In the genomic region with DNA sequence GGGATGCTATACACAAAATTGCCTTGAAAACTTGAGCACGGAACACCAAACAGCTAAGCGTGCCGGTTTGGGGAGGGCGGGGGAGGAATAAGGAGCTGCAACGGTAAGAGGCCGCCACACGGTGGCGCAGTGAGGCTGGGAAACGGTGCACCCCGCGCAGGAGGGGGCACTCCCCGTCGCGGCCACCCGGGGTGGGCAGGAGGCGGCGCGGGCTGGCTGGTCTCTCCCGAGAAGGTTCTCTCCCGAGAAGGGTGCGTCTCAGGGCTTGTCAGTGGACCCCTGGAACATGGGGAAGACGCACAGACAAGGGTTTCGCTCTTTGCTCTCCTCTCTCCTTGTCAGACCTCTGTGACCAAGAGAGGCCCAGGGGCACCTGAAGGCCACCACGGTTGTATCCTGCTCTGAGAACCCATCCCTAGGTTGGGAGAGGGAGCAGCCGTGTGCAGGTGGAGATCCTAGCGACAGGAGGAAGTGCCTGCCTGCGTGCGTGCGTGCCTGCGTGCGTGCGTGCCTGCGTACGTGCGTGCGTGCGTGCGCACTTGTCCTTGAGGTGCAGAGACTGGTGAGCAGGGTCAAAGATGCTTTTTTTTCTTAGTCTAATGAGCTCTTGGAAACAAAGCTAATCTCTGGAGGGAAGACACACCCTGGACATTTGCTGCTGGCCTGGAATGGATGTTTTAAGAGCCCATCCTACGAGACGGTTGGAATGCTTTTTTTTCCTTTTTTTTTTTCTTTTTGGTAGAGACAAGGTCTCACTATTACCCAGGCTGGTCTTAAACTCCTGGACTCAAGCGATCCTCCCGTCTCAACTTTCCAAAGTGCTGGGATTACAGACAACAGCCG, we compare ENCODE assay signal across 8 cellular contexts. TPM values are rescaled to one million over a fixed set of nuclear protein-coding genes. Genes with fewer than 3 reads are reported as not detected.
DNase-seq lines count a peak whose midpoint lies in the region; ATAC-seq and TF ChIP-seq lines count a peak whose summit lies in the region.

No MANE protein-coding gene starts in this region.

- POLR2A ChIA-PET in activated naive CD8-positive, alpha-beta T cell treated with anti-CD3 and anti-CD28 coated beads, Interleukin-2, amount 10 ng/mL, durations not matched to agents 7 days and 5 days (lab: Charles Lee), result interaction anchor here (1.0 to 1.2 kb wide), 3 partner anchors 16 to 123 kb away, joined by 3 read pairs; no protein-coding TSS in a partner anchor

- peak; percentile 82 to 98 (median 95) for TF ChIP-seq CTCF in heart right ventricle (IDR thresholded peaks at IDR 0.05)

- H3K36me3 ChIP-seq in ES-I3 (ENCODE audit: insufficient read depth, low read length) (no peaks in the 10 kb centered on the region), H7 (replicated peaks; ENCODE audit: control insufficient read depth, insufficient read depth, low read length) (no peaks in the 10 kb centered on the region), MG63 (no peaks in the 10 kb centered on the region), heart right ventricle (no peaks in the 10 kb centered on the region)

- 39% methylated on average over 43 of the region's 43 CpGs for WGBS in heart right ventricle, 2 donors

- H3K27ac Mint-ChIP-seq in activated naive CD8-positive, alpha-beta T cell treated with anti-CD3 and anti-CD28 coated beads, Interleukin-2, amount 10 ng/mL, durations not matched to agents 7 days and 5 days, result no peak overlapping the region

- peaks cover 16% of the 10 kb centered on the region for H3K4me1 Mint-ChIP-seq in activated naive CD8-positive, alpha-beta T cell treated with anti-CD3 and anti-CD28 coated beads, Interleukin-2, amount 10 ng/mL, durations not matched to agents 7 days and 5 days

- H3K4me3 ChIP-seq in H7 (ENCODE audit: insufficient read depth, low read depth, low read length) (peak overlapping the region; percentile 13; the same call in 1 of the 2 replicates), MG63 (no peak overlapping the region), heart right ventricle (peak overlapping the region in 7 of 10 donors; percentile 21 to 48 (median 37))

- H3K9me3 ChIP-seq in ES-I3 (ENCODE audit: control insufficient read depth, insufficient read depth, low read length) (no peaks in the 10 kb centered on the region), MG63 (no peaks in the 10 kb centered on the region), heart right ventricle (no peaks in the 10 kb centered on the region)

- peaks cover 21% of the 10 kb centered on the region for H3K27me3 Mint-ChIP-seq in activated naive CD8-positive, alpha-beta T cell treated with anti-CD3 and anti-CD28 coated beads, Interleukin-2, amount 10 ng/mL, durations not matched to agents 7 days and 5 days

- peak overlapping the region in 2 of 10 donors; percentile 28 to 40 for H3K27ac ChIP-seq in heart right ventricle

- peak overlapping the region; percentile 52 for H3K4me3 Mint-ChIP-seq in activated naive CD8-positive, alpha-beta T cell treated with anti-CD3 and anti-CD28 coated beads, Interleukin-2, amount 10 ng/mL, durations not matched to agents 7 days and 5 days

- H3K27me3 ChIP-seq in H7 (ENCODE audit: control insufficient read depth, insufficient read depth, low read length) (peaks cover 1% of the 10 kb centered on the region), MG63 (no peaks in the 10 kb centered on the region), heart right ventricle (peaks cover 0 to 12% (median 0%) of the 10 kb centered on the region in 7 donors)

- ATAC-seq in SK-N-SH treated with all-trans-retinoic acid at 6 μM for 48 hours, result peak; percentile 92
- peak; percentile 87 for ATAC-seq in activated naive CD8-positive, alpha-beta T cell treated with anti-CD3 and anti-CD28 coated beads, Interleukin-2, amount 10 ng/mL, durations not matched to agents 7 days and 5 days (ENCODE audit: low read depth)
- peak; percentile 70 to 85 (median 80) for ATAC-seq in heart right ventricle

- H3K4me1 ChIP-seq in ES-I3 (ENCODE audit: insufficient read depth, low read length) (peaks cover 22% of the 10 kb centered on the region), heart right ventricle (peaks cover 0 to 32% (median 14%) of the 10 kb centered on the region in 9 donors)

- H3K9ac ChIP-seq in ES-I3 (ENCODE audit: low read depth, low read length), result peak overlapping the region; percentile 18; the same call in 1 of the 2 replicates

- intact Hi-C loops in heart right ventricle (cut with DNase I), result loop anchor here (1.0 to 5.0 kb wide), 5 partner anchors 72 to 92 kb away; no protein-coding TSS in a partner anchor

- H3K9me3 Mint-ChIP-seq in activated naive CD8-positive, alpha-beta T cell treated with anti-CD3 and anti-CD28 coated beads, Interleukin-2, amount 10 ng/mL, durations not matched to agents 7 days and 5 days, result no peaks in the 10 kb centered on the region

- peaks cover 2% of the 10 kb centered on the region for H3K36me3 Mint-ChIP-seq in activated naive CD8-positive, alpha-beta T cell treated with anti-CD3 and anti-CD28 coated beads, Interleukin-2, amount 10 ng/mL, durations not matched to agents 7 days and 5 days

- peak; percentile 92 for DNase-seq in H7
- peak; percentile 55 for DNase-seq in MG63
- peak; percentile 89 for DNase-seq in activated naive CD8-positive, alpha-beta T cell treated with anti-CD3 and anti-CD28 coated beads, Interleukin-2, amount 10 ng/mL, durations not matched to agents 7 days and 5 days
- peak; percentile 66 to 81 for DNase-seq in heart right ventricle
- DNase-seq in retina, result peak; percentile 89
- no peak for DNase-seq in HPDE6-E6E7 (ENCODE audit: extremely low spot score)

TF ChIP-seq in SK-N-SH treated with all-trans-retinoic acid at 6 μM for 48 hours, 23 proteins besides CTCF, POLR2A, EP300 and RAD21:
- TF ChIP-seq, protein P1, sequence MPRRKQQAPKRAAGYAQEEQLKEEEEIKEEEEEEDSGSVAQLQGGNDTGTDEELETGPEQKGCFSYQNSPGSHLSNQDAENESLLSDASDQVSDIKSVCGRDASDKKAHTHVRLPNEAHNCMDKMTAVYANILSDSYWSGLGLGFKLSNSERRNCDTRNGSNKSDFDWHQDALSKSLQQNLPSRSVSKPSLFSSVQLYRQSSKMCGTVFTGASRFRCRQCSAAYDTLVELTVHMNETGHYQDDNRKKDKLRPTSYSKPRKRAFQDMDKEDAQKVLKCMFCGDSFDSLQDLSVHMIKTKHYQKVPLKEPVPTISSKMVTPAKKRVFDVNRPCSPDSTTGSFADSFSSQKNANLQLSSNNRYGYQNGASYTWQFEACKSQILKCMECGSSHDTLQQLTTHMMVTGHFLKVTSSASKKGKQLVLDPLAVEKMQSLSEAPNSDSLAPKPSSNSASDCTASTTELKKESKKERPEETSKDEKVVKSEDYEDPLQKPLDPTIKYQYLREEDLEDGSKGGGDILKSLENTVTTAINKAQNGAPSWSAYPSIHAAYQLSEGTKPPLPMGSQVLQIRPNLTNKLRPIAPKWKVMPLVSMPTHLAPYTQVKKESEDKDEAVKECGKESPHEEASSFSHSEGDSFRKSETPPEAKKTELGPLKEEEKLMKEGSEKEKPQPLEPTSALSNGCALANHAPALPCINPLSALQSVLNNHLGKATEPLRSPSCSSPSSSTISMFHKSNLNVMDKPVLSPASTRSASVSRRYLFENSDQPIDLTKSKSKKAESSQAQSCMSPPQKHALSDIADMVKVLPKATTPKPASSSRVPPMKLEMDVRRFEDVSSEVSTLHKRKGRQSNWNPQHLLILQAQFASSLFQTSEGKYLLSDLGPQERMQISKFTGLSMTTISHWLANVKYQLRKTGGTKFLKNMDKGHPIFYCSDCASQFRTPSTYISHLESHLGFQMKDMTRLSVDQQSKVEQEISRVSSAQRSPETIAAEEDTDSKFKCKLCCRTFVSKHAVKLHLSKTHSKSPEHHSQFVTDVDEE (CRISPR knock-in tag; IDR thresholded peaks at IDR 0.05), result no peak
- no peak for TF ChIP-seq ZNF8 (CRISPR knock-in tag; IDR thresholded peaks at IDR 0.05)
- no peak for TF ChIP-seq GLIS3 (CRISPR knock-in tag; IDR thresholded peaks at IDR 0.05)
- TF ChIP-seq ZFP3 (CRISPR knock-in tag; IDR thresholded peaks at IDR 0.05), result no peak
- TF ChIP-seq ZC3H10 (CRISPR knock-in tag; IDR thresholded peaks at IDR 0.05), result no peak
- TF ChIP-seq, protein P2, sequence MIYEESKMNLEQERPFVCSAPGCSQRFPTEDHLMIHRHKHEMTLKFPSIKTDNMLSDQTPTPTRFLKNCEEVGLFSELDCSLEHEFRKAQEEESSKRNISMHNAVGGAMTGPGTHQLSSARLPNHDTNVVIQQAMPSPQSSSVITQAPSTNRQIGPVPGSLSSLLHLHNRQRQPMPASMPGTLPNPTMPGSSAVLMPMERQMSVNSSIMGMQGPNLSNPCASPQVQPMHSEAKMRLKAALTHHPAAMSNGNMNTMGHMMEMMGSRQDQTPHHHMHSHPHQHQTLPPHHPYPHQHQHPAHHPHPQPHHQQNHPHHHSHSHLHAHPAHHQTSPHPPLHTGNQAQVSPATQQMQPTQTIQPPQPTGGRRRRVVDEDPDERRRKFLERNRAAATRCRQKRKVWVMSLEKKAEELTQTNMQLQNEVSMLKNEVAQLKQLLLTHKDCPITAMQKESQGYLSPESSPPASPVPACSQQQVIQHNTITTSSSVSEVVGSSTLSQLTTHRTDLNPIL (CRISPR knock-in tag; IDR thresholded peaks at IDR 0.05; ENCODE audit: low read depth), result no peak
- TF ChIP-seq SNAI2 (CRISPR knock-in tag; IDR thresholded peaks at IDR 0.05), result no peak
- TF ChIP-seq CSDC2 (CRISPR knock-in tag; IDR thresholded peaks at IDR 0.05), result no peak
- no peak for TF ChIP-seq RARB (CRISPR knock-in tag; IDR thresholded peaks at IDR 0.05)

RNA-seq across cellular contexts. Expression of gene JAM3, which starts 18.1 kb away (rescaled TPM):
- 34.4 and 40.8 TPM in 2 replicates for total RNA-seq in H7 (2014; rRNA removed; shearing (Covaris generic))
- total RNA-seq in MG63 (2014; rRNA removed; shearing (Covaris generic); ENCODE audit: low replicate concordance), result 5.7 and 5.8 TPM in 2 replicates
- 10 to 100 TPM; 21.1 to 23.7 TPM for total RNA-seq in activated naive CD8-positive, alpha-beta T cell treated with anti-CD3 and anti-CD28 coated beads, Interleukin-2, amount 10 ng/mL, durations not matched to agents 7 days and 5 days
- total RNA-seq in heart right ventricle, result 10 to 100 TPM; 20.4 to 55.4 (median 34.9) TPM
- 10 to 100 TPM; 12.7 to 14.2 TPM for polyA plus RNA-seq in heart right ventricle
